In the genomic region with DNA sequence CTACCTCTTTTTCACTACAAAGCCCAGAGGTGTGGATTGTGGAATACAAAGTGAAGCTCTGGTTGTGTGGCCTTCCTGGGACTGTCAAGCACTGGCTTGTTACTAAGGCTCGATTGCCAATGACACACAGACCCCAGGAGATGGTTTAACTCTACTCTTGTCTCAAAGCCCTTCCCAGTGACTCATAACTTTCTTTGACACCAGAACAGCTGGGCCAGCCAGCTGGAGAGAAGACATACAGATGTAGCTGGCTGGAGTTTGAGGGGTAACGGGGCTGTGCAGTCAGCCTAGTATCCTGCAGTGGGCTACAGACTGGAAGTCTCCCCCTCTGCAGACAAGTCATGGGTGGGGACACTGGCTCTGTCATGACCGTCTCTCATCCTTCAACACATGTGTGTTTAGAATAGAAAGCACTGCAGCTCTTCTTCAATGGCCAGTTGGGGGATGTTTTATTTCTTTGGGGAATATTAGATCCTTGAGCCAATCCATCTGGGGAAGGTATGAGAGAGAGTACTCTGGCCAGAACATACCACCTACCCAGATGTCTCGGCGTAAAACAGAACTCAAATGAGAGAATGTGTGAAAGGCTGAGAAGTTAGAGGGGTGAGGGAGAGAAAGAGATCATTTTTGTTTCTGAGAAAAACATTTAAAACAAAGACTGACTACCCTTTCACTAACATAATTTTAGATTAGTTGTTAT, we compare ENCODE assay signal across 14 cellular contexts. TPM values are rescaled to one million over a fixed set of nuclear protein-coding genes. Genes with fewer than 3 reads are reported as not detected.
DNase-seq lines count a peak whose midpoint lies in the region; ATAC-seq and TF ChIP-seq lines count a peak whose summit lies in the region.
"Had no signal": no experiment of that assay in that cellular context is flagged by ENCODE, and none has a peak within 500 bp of the region (broad histone marks: within the 10 kb centered on the region; RNA-seq: fewer than 3 reads in every experiment).

No MANE protein-coding gene starts in this region.

- no peaks in the 10 kb centered on the region for H3K27me3 ChIP-seq in smooth muscle cell (ENCODE audit: low read depth)
- H3K27me3 ChIP-seq: sigmoid colon, uterus had no signal

- no peaks in the 10 kb centered on the region for H3K36me3 ChIP-seq in smooth muscle cell (ENCODE audit: low read depth)
- H3K36me3 ChIP-seq: sigmoid colon, uterus had no signal

- ATAC-seq in HG02981 (IDR thresholded peaks at IDR 0.05; ENCODE audit: unreplicated experiment): peak; percentile 75
- ATAC-seq in esophagus mucosa: peak; percentile 43
- no peak for ATAC-seq in HG03039 (IDR thresholded peaks at IDR 0.05; ENCODE audit: unreplicated experiment)

- WGBS in smooth muscle cell (ENCODE audit: low lambda C conversion rate): 44% methylated on average over 5 of the region's 5 CpGs

- H3K4me1 ChIP-seq in smooth muscle cell (ENCODE audit: low read depth): peaks cover 34% of the 10 kb centered on the region
- H3K4me1 ChIP-seq: uterus had no signal

- peak overlapping the region; percentile 31 for H3K4me2 ChIP-seq in smooth muscle cell

- H4K20me1 ChIP-seq in smooth muscle cell (ENCODE audit: low read depth): peaks cover 19% of the 10 kb centered on the region

- no peak overlapping the region for H3K27ac ChIP-seq in smooth muscle cell (ENCODE audit: low read depth)
- H3K27ac ChIP-seq: uterus had no signal

- DNase-seq in NCI-H82 (lab: John Stamatoyannopoulos, UW) (peak; percentile 3), NCI-H82 treated with DMSO at 0.1 percent for 48 hours (lab: John Stamatoyannopoulos, UW; ENCODE audit: unreplicated experiment) (no peak), smooth muscle cell (lab: John Stamatoyannopoulos, UW; ENCODE audit: unreplicated experiment) (no peak), HPDE6-E6E7 (ENCODE audit: extremely low spot score) (no peak), SIG-M5 treated with dmso at 0.1 percent for 504 hours (lab: John Stamatoyannopoulos, UW; ENCODE audit: unreplicated experiment) (no peak)
- DNase-seq: DMS79 treated with DMSO at 0.1 percent for 48 hours, head of caudate nucleus, midbrain, SHP77 treated with DMSO at 0.1 percent for 48 hours, sigmoid colon had no signal

- no peaks in the 10 kb centered on the region for H3F3A ChIP-seq in smooth muscle cell (ENCODE audit: low read depth)

- H3K9ac ChIP-seq in smooth muscle cell (ENCODE audit: low read depth): no peak overlapping the region

- no peak overlapping the region for H2AFZ ChIP-seq in smooth muscle cell (ENCODE audit: low read depth)

- no peak overlapping the region for H3K4me3 ChIP-seq in smooth muscle cell
- H3K4me3 ChIP-seq: sigmoid colon, uterus had no signal

- peaks cover 76% of the 10 kb centered on the region for H3K79me2 ChIP-seq in smooth muscle cell (ENCODE audit: low read depth)

- no peak for TF ChIP-seq CTCF in smooth muscle cell (IDR thresholded peaks at IDR 0.05; ENCODE audit: borderline replicate concordance, insufficient read depth, poor library complexity, severe bottlenecking)

- H3K9me3 ChIP-seq in smooth muscle cell (replicated peaks; ENCODE audit: low read depth): no peaks in the 10 kb centered on the region
- H3K9me3 ChIP-seq: sigmoid colon, uterus had no signal

RNA-seq across cellular contexts. Expression of a gene that starts 53.3 kb away (rescaled TPM):
- total RNA-seq in esophagus mucosa: 6.1 TPM
- 9.9 and 12.9 TPM in 2 replicates for total RNA-seq in smooth muscle cell
- 6.3 and 12.0 TPM in 2 replicates for polyA plus RNA-seq in smooth muscle cell
